ENCODE assay signal across 8 cellular contexts in genomic region chr4:113106076-113106475, GRCh38. TPM values are rescaled to one million over a fixed set of nuclear protein-coding genes. Genes with fewer than 3 reads are reported as not detected.
A peak's percentile ranks its signal among the peaks of the same experiment; 100 is the strongest.
DNase-seq lines count a peak whose midpoint lies in the region; ATAC-seq, FAIRE-seq and TF ChIP-seq lines count a peak whose summit lies in the region.

No MANE protein-coding gene starts in this region.

- H3K4me1 Mint-ChIP-seq in HFFc6 (ENCODE audit: low read depth): peaks cover 16% of the 10 kb centered on the region
- no peaks in the 10 kb centered on the region for H3K4me1 Mint-ChIP-seq in activated T-cell treated with anti-CD3 and anti-CD28 coated beads, Interleukin-2, amount 50 U/mL, for 4 hours (ENCODE audit: low read depth)

- no peaks in the 10 kb centered on the region for H3K36me3 Mint-ChIP-seq in HFFc6 (ENCODE audit: low read depth)
- no peaks in the 10 kb centered on the region for H3K36me3 Mint-ChIP-seq in activated T-cell treated with anti-CD3 and anti-CD28 coated beads, Interleukin-2, amount 50 U/mL, for 4 hours (ENCODE audit: insufficient read depth)

- no peaks in the 10 kb centered on the region for H3K9me3 ChIP-seq in suprapubic skin

- H3K4me3 Mint-ChIP-seq in HFFc6: no peak overlapping the region
- no peak overlapping the region for H3K4me3 Mint-ChIP-seq in activated T-cell treated with anti-CD3 and anti-CD28 coated beads, Interleukin-2, amount 50 U/mL, for 4 hours

- no peaks in the 10 kb centered on the region for H3K27me3 ChIP-seq in suprapubic skin

- peak; percentile 50 for DNase-seq in ACHN
- DNase-seq in HFFc6: peak; percentile 60
- no peak for DNase-seq in cortex of kidney (lab: John Stamatoyannopoulos, UW)
- DNase-seq in COLO668 (lab: John Stamatoyannopoulos, UW; ENCODE audit: unreplicated experiment): no peak
- DNase-seq in suprapubic skin (ENCODE audit: low spot score in 2 of 2): no peak
- DNase-seq in activated T-cell treated with anti-CD3 and anti-CD28 coated beads, Interleukin-2, amount 50 U/mL, for 4 hours: no peak

- no peak overlapping the region for H3K27ac Mint-ChIP-seq in HFFc6

- WGBS in suprapubic skin: 76% methylated on average over 1 of the region's 1 CpG

- H3K36me3 ChIP-seq in suprapubic skin: no peaks in the 10 kb centered on the region

- in situ Hi-C loops in ACHN (cut with HindIII; ENCODE audit: low pct_ligation_motif_present, low pct_unique_long_range_greater_than_20kb, low sequenced_read_pairs): no loop called here

- H3K9me3 Mint-ChIP-seq in HFFc6: no peaks in the 10 kb centered on the region
- no peaks in the 10 kb centered on the region for H3K9me3 Mint-ChIP-seq in activated T-cell treated with anti-CD3 and anti-CD28 coated beads, Interleukin-2, amount 50 U/mL, for 4 hours

- no peak for TF ChIP-seq POLR2A in suprapubic skin (IDR thresholded peaks at IDR 0.05)

- no peak for ATAC-seq in activated T-cell treated with anti-CD3 and anti-CD28 coated beads, Interleukin-2, amount 50 U/mL, for 4 hours

- no peak overlapping the region for H3K27ac ChIP-seq in VCaP
- no peak overlapping the region for H3K27ac ChIP-seq in suprapubic skin

- TF ChIP-seq CTCF in HFFc6 (IDR thresholded peaks at IDR 0.05): peak; percentile 79
- TF ChIP-seq CTCF in VCaP (conservative IDR thresholded peaks at IDR 0.05): peak; percentile 73
- peak in 1 of 2 donors; percentile 8 for TF ChIP-seq CTCF in suprapubic skin (IDR thresholded peaks at IDR 0.05)

- peaks cover 2% of the 10 kb centered on the region for H3K4me1 ChIP-seq in suprapubic skin

- peaks cover 5% of the 10 kb centered on the region; the same call in 1 of the 2 replicates for H3K27me3 Mint-ChIP-seq in HFFc6 (ENCODE audit: insufficient read depth)
- H3K27me3 Mint-ChIP-seq in activated T-cell treated with anti-CD3 and anti-CD28 coated beads, Interleukin-2, amount 50 U/mL, for 4 hours (ENCODE audit: low read depth): no peaks in the 10 kb centered on the region

- TF ChIP-seq EP300 in suprapubic skin (IDR thresholded peaks at IDR 0.05): no peak

- H3K4me3 ChIP-seq in suprapubic skin: no peak overlapping the region

- FAIRE-seq in islet of Langerhans (lab: Jason Lieb, UNC): peak; percentile 89

RNA-seq across cellular contexts. Expression of gene ANK2, which starts 56.6 kb away (rescaled TPM):
- 1 to 10 TPM; 1.4 to 9.0 (median 2.3) TPM for total RNA-seq in HFFc6 (2021; fragmentation: NEBNext Ultra II Directional; extraction: Animal tissue kit (Norgen Biotek cat#: 25700))
- total RNA-seq in suprapubic skin: 10 to 100 TPM in 2 of 4 donors, 1 to 10 TPM in 2; 7.7 to 15.2 (median 11.2) TPM
- total RNA-seq in activated T-cell treated with anti-CD3 and anti-CD28 coated beads, Interleukin-2, amount 50 U/mL, for 4 hours: under 1 TPM; 0.27 to 0.63 (median 0.34) TPM

Comparison
In these comparisons a context has a peak if more than half of its experiments do, and no peak if none do; other contexts are left out.
1. DNase-seq: peak in ACHN (single experiment) and HFFc6 (single experiment); none in cortex of kidney (single experiment), COLO668 (single experiment), suprapubic skin (0 of 2) and activated T-cell treated with anti-CD3 and anti-CD28 coated beads, Interleukin-2, amount 50 U/mL, for 4 hours (single experiment).